26 cellular contexts compared by ENCODE assay signal in the genomic region with DNA sequence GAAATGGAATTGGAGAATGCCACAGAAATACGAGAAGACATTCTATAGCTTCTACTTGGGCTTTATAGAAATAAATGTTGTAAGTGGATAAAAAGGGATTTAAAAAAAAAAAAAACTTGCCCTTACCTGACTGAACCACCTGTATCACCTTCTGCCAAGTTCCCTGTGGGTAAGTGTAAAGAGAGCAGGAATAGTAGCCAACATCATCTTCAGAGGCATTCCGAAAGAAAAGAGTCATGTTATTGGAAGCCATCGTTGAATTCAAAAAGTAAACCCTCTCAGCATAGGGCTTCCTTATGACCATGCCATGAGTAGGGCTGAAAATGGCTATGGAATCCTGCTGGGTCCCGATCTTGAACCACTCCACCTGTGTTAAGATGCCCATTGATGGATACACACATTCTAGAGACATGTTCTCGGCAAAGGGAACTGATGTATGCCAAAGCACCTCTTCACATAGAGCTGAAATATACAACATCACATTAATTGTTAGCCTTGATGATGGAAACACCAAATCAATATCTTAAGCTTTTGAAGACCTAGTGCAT. TPM values are rescaled to one million over a fixed set of nuclear protein-coding genes. Genes with fewer than 3 reads are reported as not detected.
DNase-seq lines count a peak whose midpoint lies in the region; ATAC-seq and TF ChIP-seq lines count a peak whose summit lies in the region.
"Had no signal": no experiment of that assay in that cellular context is flagged by ENCODE, and none has a peak within 500 bp of the region (broad histone marks: within the 10 kb centered on the region; RNA-seq: fewer than 3 reads in every experiment).

No MANE protein-coding gene starts in this region.

- peak overlapping the region; percentile 82 for H3K4me3 ChIP-seq in CD4-positive, CD25-positive, alpha-beta regulatory T cell (ENCODE audit: low read depth, low read length)
- H3K4me3 ChIP-seq in GM06990 (replicated peaks; ENCODE audit: low read depth, low read length) (peak overlapping the region; percentile 71), Loucy (ENCODE audit: low read length, poor library complexity, severe bottlenecking) (peak overlapping the region; percentile 56), mononuclear cell (ENCODE audit: low read length) (peak overlapping the region; percentile 7), vagina (no peak overlapping the region)
- H3K4me3 ChIP-seq: body of pancreas, HAP-1, left lung, SJSA1, tibial artery had no signal

- no peaks in the 10 kb centered on the region for H3K27me3 Mint-ChIP-seq in CD4-positive, CD25-positive, alpha-beta regulatory T cell
- H3K27me3 Mint-ChIP-seq in activated T-helper 1 cell treated with anti-CD3 and anti-CD28 coated beads, Interleukin-12 subunit alpha, Interleukin-12 subunit beta, Interleukin-2, Interleukin-4 antibody, amounts not matched to agents 30 ng/mL and 10 ng/mL and 1 ng/mL, durations not matched to agents 14 hours and 24 hours and 36 hours (ENCODE audit: insufficient read depth): no peaks in the 10 kb centered on the region
- H3K27me3 Mint-ChIP-seq: activated T-cell treated with anti-CD3 and anti-CD28 coated beads, Interleukin-2, amount 50 U/mL, for 24 hours; naive B cell; stimulated activated naive CD8-positive, alpha-beta T cell treated with anti-CD3 and anti-CD28 coated beads, Interleukin-15, Interleukin-2, amounts not matched to agents 100 ng/mL and 50 ng/mL, for 24 hours; T-cell had no signal

- peak overlapping the region in 1 of 3 donors; percentile 86 for H3K27ac Mint-ChIP-seq in CD4-positive, CD25-positive, alpha-beta regulatory T cell
- no peak overlapping the region for H3K27ac Mint-ChIP-seq in activated T-helper 1 cell treated with anti-CD3 and anti-CD28 coated beads, Interleukin-12 subunit alpha, Interleukin-12 subunit beta, Interleukin-2, Interleukin-4 antibody, amounts not matched to agents 30 ng/mL and 10 ng/mL and 1 ng/mL, durations not matched to agents 14 hours and 24 hours and 36 hours
- H3K27ac Mint-ChIP-seq: activated T-cell treated with anti-CD3 and anti-CD28 coated beads, Interleukin-2, amount 50 U/mL, for 24 hours; stimulated activated naive CD8-positive, alpha-beta T cell treated with anti-CD3 and anti-CD28 coated beads, Interleukin-15, Interleukin-2, amounts not matched to agents 100 ng/mL and 50 ng/mL, for 24 hours; T-cell had no signal

- H3F3A ChIP-seq in Loucy (ENCODE audit: low read depth): no peaks in the 10 kb centered on the region

- no peaks in the 10 kb centered on the region for H3K79me2 ChIP-seq in Loucy (ENCODE audit: insufficient read depth, low read length)

- H3K27me3 ChIP-seq in CD4-positive, CD25-positive, alpha-beta regulatory T cell (ENCODE audit: control insufficient read depth, insufficient read depth, low read length): no peaks in the 10 kb centered on the region
- H3K27me3 ChIP-seq in GM06990 (replicated peaks; ENCODE audit: control insufficient read depth, insufficient read depth, low read length): no peaks in the 10 kb centered on the region
- H3K27me3 ChIP-seq in Loucy (ENCODE audit: insufficient read depth, low read length, poor library complexity, severe bottlenecking): no peaks in the 10 kb centered on the region
- H3K27me3 ChIP-seq in mononuclear cell (ENCODE audit: insufficient read depth, low read length): no peaks in the 10 kb centered on the region
- H3K27me3 ChIP-seq in vagina: no peaks in the 10 kb centered on the region
- H3K27me3 ChIP-seq: body of pancreas, left lung, SJSA1, tibial artery had no signal

- no peak for DNase-seq in CD4-positive, CD25-positive, alpha-beta regulatory T cell
- DNase-seq in GM06990 (ENCODE audit: extremely low read depth, insufficient read length) (no peak), vagina (ENCODE audit: extremely low spot score in 2 of 2) (no peak)
- DNase-seq in activated T-helper 1 cell treated with anti-CD3 and anti-CD28 coated beads, Interleukin-12 subunit alpha, Interleukin-12 subunit beta, Interleukin-2, Interleukin-4 antibody, amounts not matched to agents 30 ng/mL and 10 ng/mL and 1 ng/mL, durations not matched to agents 14 hours and 24 hours and 36 hours (ENCODE audit: low spot score): no peak
- DNase-seq: activated CD4-positive, CD25-positive, alpha-beta regulatory T cell treated with anti-CD3 and anti-CD28 coated beads, Interleukin-2, amount 50 U/mL, for 72 hours; activated gamma-delta T cell treated with Interleukin-2 at 50 U/mL for 16 hours; activated T-cell treated with anti-CD3 and anti-CD28 coated beads, Interleukin-2, amount 50 U/mL, for 24 hours; body of pancreas; COR-L47; left lung; naive B cell; NCI-H1417 treated with DMSO at 0.1 percent for 48 hours; NCI-H2107; NCI-H446; NCI-H774; occipital lobe; T-cell; tibial artery had no signal

- H3K9me3 ChIP-seq in CD4-positive, CD25-positive, alpha-beta regulatory T cell (ENCODE audit: control insufficient read depth in 2 of 2, low read length in 2 of 2): peaks cover 7 to 9% of the 10 kb centered on the region in 2 experiments
- H3K9me3 ChIP-seq in Loucy (ENCODE audit: insufficient read depth, low read depth, low read length) (no peaks in the 10 kb centered on the region), mononuclear cell (ENCODE audit: low read depth, low read length) (no peaks in the 10 kb centered on the region), vagina (no peaks in the 10 kb centered on the region)
- H3K9me3 ChIP-seq: body of pancreas, HAP-1, SJSA1, tibial artery had no signal

- peak overlapping the region; percentile 30 for H3K9ac ChIP-seq in Loucy (ENCODE audit: low read depth, low read length, poor library complexity, severe bottlenecking)

- peaks cover 54% of the 10 kb centered on the region for H3K4me1 ChIP-seq in CD4-positive, CD25-positive, alpha-beta regulatory T cell (ENCODE audit: control insufficient read depth, insufficient read depth, low read length, poor library complexity, severe bottlenecking)
- peaks cover 49% of the 10 kb centered on the region for H3K4me1 ChIP-seq in Loucy (ENCODE audit: insufficient read depth, low read length, poor library complexity, severe bottlenecking)
- H3K4me1 ChIP-seq in mononuclear cell (ENCODE audit: insufficient read depth, low read length): peaks cover 61% of the 10 kb centered on the region
- H3K4me1 ChIP-seq in vagina: no peaks in the 10 kb centered on the region
- H3K4me1 ChIP-seq: body of pancreas, HAP-1, SJSA1 had no signal

- H3K36me3 Mint-ChIP-seq in CD4-positive, CD25-positive, alpha-beta regulatory T cell: peaks cover 12% of the 10 kb centered on the region
- H3K36me3 Mint-ChIP-seq in activated T-helper 1 cell treated with anti-CD3 and anti-CD28 coated beads, Interleukin-12 subunit alpha, Interleukin-12 subunit beta, Interleukin-2, Interleukin-4 antibody, amounts not matched to agents 30 ng/mL and 10 ng/mL and 1 ng/mL, durations not matched to agents 14 hours and 24 hours and 36 hours (ENCODE audit: low read depth): peaks cover 59% of the 10 kb centered on the region

- peaks cover 0 to 10% (median 1%) of the 10 kb centered on the region in 7 donors for H3K9me3 Mint-ChIP-seq in CD4-positive, CD25-positive, alpha-beta regulatory T cell
- H3K9me3 Mint-ChIP-seq in activated T-helper 1 cell treated with anti-CD3 and anti-CD28 coated beads, Interleukin-12 subunit alpha, Interleukin-12 subunit beta, Interleukin-2, Interleukin-4 antibody, amounts not matched to agents 30 ng/mL and 10 ng/mL and 1 ng/mL, durations not matched to agents 14 hours and 24 hours and 36 hours: peaks cover 12% of the 10 kb centered on the region

- peak overlapping the region; percentile 77 for H3K27ac ChIP-seq in CD4-positive, CD25-positive, alpha-beta regulatory T cell (ENCODE audit: insufficient read depth, low read length, poor library complexity, severe bottlenecking)
- no peak overlapping the region for H3K27ac ChIP-seq in vagina
- H3K27ac ChIP-seq: body of pancreas, epithelial cell of prostate, left lung, SJSA1, tibial artery had no signal

- H3K4me1 Mint-ChIP-seq in CD4-positive, CD25-positive, alpha-beta regulatory T cell: peaks cover 19 to 51% (median 29%) of the 10 kb centered on the region in 4 donors
- H3K4me1 Mint-ChIP-seq in activated T-helper 1 cell treated with anti-CD3 and anti-CD28 coated beads, Interleukin-12 subunit alpha, Interleukin-12 subunit beta, Interleukin-2, Interleukin-4 antibody, amounts not matched to agents 30 ng/mL and 10 ng/mL and 1 ng/mL, durations not matched to agents 14 hours and 24 hours and 36 hours (ENCODE audit: low read depth): peaks cover 46% of the 10 kb centered on the region
- H3K4me1 Mint-ChIP-seq: naive B cell had no signal

- peak overlapping the region; percentile 62 for H3K4me2 ChIP-seq in Loucy (ENCODE audit: low read depth, low read length, poor library complexity, severe bottlenecking)

- ATAC-seq in CD4-positive, CD25-positive, alpha-beta regulatory T cell (ENCODE audit: low read depth in 2 of 2): no peak
- ATAC-seq in GM21447 (IDR thresholded peaks at IDR 0.05; ENCODE audit: unreplicated experiment) (no peak), HG03378 (IDR thresholded peaks at IDR 0.05; ENCODE audit: unreplicated experiment) (no peak)
- ATAC-seq: body of pancreas, left lung had no signal

- TF ChIP-seq CTCF in GM06990 (IDR thresholded peaks at IDR 0.05; ENCODE audit: insufficient read depth, low read length, poor library complexity, severe bottlenecking) (no peak), Loucy (conservative IDR thresholded peaks at IDR 0.05; ENCODE audit: low read length) (no peak), vagina (IDR thresholded peaks at IDR 0.05) (no peak)

- H4K20me1 ChIP-seq in Loucy (ENCODE audit: insufficient read depth, low read length, poor library complexity, severe bottlenecking): no peaks in the 10 kb centered on the region

- peaks cover 9% of the 10 kb centered on the region for H3K36me3 ChIP-seq in CD4-positive, CD25-positive, alpha-beta regulatory T cell (ENCODE audit: control insufficient read depth, insufficient read depth, low read length)
- H3K36me3 ChIP-seq in GM06990 (ENCODE audit: control insufficient read depth, insufficient read depth, low read length) (peaks cover 3% of the 10 kb centered on the region; the same call in 1 of the 2 replicates), Loucy (ENCODE audit: insufficient read depth, low read length) (no peaks in the 10 kb centered on the region), vagina (no peaks in the 10 kb centered on the region)
- H3K36me3 ChIP-seq: HAP-1, left lung, SJSA1, tibial artery had no signal

- H3K9me2 ChIP-seq in Loucy (replicated peaks; ENCODE audit: low read depth, low read length): no peaks in the 10 kb centered on the region

- intact Hi-C loops in activated T-helper 1 cell treated with anti-CD3 and anti-CD28 coated beads, Interleukin-12 subunit alpha, Interleukin-12 subunit beta, Interleukin-2, Interleukin-4 antibody, amounts not matched to agents 30 ng/mL and 10 ng/mL and 1 ng/mL, durations not matched to agents 14 hours and 24 hours and 36 hours (cut with micrococcal nuclease): loop anchor here (5.0 kb wide), 2 partner anchors 126 to 954 kb away; no protein-coding TSS in a partner anchor
- intact Hi-C loops in vagina (cut with DNase I): no loop called here

- no peak overlapping the region for H2AFZ ChIP-seq in Loucy (ENCODE audit: low read length)

- TF ChIP-seq POLR2A in vagina (IDR thresholded peaks at IDR 0.05): no peak

- H3K4me3 Mint-ChIP-seq in CD4-positive, CD25-positive, alpha-beta regulatory T cell: no peak overlapping the region
- no peak overlapping the region for H3K4me3 Mint-ChIP-seq in activated T-helper 1 cell treated with anti-CD3 and anti-CD28 coated beads, Interleukin-12 subunit alpha, Interleukin-12 subunit beta, Interleukin-2, Interleukin-4 antibody, amounts not matched to agents 30 ng/mL and 10 ng/mL and 1 ng/mL, durations not matched to agents 14 hours and 24 hours and 36 hours
- H3K4me3 Mint-ChIP-seq: activated T-cell treated with anti-CD3 and anti-CD28 coated beads, Interleukin-2, amount 50 U/mL, for 24 hours; naive B cell; stimulated activated naive CD8-positive, alpha-beta T cell treated with anti-CD3 and anti-CD28 coated beads, Interleukin-15, Interleukin-2, amounts not matched to agents 100 ng/mL and 50 ng/mL, for 24 hours had no signal

RNA-seq across cellular contexts. Expression of a gene that starts 1.0 kb away (rescaled TPM):
- total RNA-seq in CD4-positive, CD25-positive, alpha-beta regulatory T cell: 65.1 TPM
- 10 to 100 TPM; 14.8 to 26.1 (median 15.5) TPM for polyA plus RNA-seq in CD4-positive, CD25-positive, alpha-beta regulatory T cell
- 64.1 TPM for total RNA-seq in mononuclear cell
- total RNA-seq in activated T-helper 1 cell treated with anti-CD3 and anti-CD28 coated beads, Interleukin-12 subunit alpha, Interleukin-12 subunit beta, Interleukin-2, Interleukin-4 antibody, amounts not matched to agents 30 ng/mL and 10 ng/mL and 1 ng/mL, durations not matched to agents 14 hours and 24 hours and 36 hours: 134 and 141 TPM in 2 replicates
- total RNA-seq in vagina: 6.4 TPM

Comparison
In these comparisons a context has a peak if more than half of its experiments do, and no peak if none do; other contexts are left out.
1. H3K4me3 ChIP-seq: peak in CD4-positive, CD25-positive, alpha-beta regulatory T cell (single experiment), GM06990 (single experiment), Loucy (single experiment) and mononuclear cell (single experiment); none in vagina (0 of 2).